Comparison of ENCODE assay signal across 17 cellular contexts in genomic region chr6:167567142-167568033, GRCh38.
DNase-seq lines count a peak whose midpoint lies in the region; ATAC-seq lines count a peak whose summit lies in the region.
"Had no signal": no experiment of that assay in that cellular context is flagged by ENCODE, and none has a peak within 500 bp of the region (broad histone marks: within the 10 kb centered on the region; RNA-seq: fewer than 3 reads in every experiment).

No MANE protein-coding gene starts in this region.

- H3K27ac Mint-ChIP-seq in CD8-positive, alpha-beta memory T cell = no peak overlapping the region

- H3K4me1 ChIP-seq in Karpas-422 (ENCODE audit: low read length) = no peaks in the 10 kb centered on the region
- no peaks in the 10 kb centered on the region for H3K4me1 ChIP-seq in CD8-positive, alpha-beta memory T cell (ENCODE audit: insufficient read depth, low read length)
- H3K4me1 ChIP-seq: BE2C, pancreas had no signal

- H3K9me2 ChIP-seq in Karpas-422 (replicated peaks; ENCODE audit: insufficient read depth, low read length) = no peaks in the 10 kb centered on the region

- no peak overlapping the region for H3K27ac ChIP-seq in Karpas-422 (ENCODE audit: low read length)
- H3K27ac ChIP-seq in CD8-positive, alpha-beta memory T cell (ENCODE audit: low read depth, low read length) = no peak overlapping the region
- H3K27ac ChIP-seq: pancreas, tibial artery had no signal

- H3K27me3 ChIP-seq in Karpas-422 (ENCODE audit: low read length) = no peaks in the 10 kb centered on the region
- H3K27me3 ChIP-seq in CD8-positive, alpha-beta memory T cell (ENCODE audit: insufficient read depth, low read length, poor library complexity, severe bottlenecking) = no peaks in the 10 kb centered on the region
- H3K27me3 ChIP-seq: BE2C, pancreas, tibial artery had no signal

- H3K4me3 Mint-ChIP-seq in CD8-positive, alpha-beta memory T cell = no peak overlapping the region

- no peak overlapping the region for H3K9ac ChIP-seq in Karpas-422 (ENCODE audit: low read length)

- peaks cover 0 to 2% of the 10 kb centered on the region in 2 donors for H3K27me3 Mint-ChIP-seq in CD8-positive, alpha-beta memory T cell

- no peaks in the 10 kb centered on the region for H3K36me3 ChIP-seq in Karpas-422 (ENCODE audit: insufficient read depth, low read length)
- no peaks in the 10 kb centered on the region for H3K36me3 ChIP-seq in CD8-positive, alpha-beta memory T cell (ENCODE audit: insufficient read depth, low read length)
- H3K36me3 ChIP-seq: BE2C, pancreas, tibial artery had no signal

- no peak overlapping the region for H2AFZ ChIP-seq in Karpas-422 (ENCODE audit: low read length)

- H3K36me3 Mint-ChIP-seq in CD8-positive, alpha-beta memory T cell = peaks cover 0 to 3% (median 0%) of the 10 kb centered on the region in 3 donors

- DNase-seq in RPMI7951 (ENCODE audit: low read depth) = peak; percentile 68
- DNase-seq in Right ventricle myocardium inferior (ENCODE audit: missing footprints) = peak; percentile 85
- peak; percentile 64 for DNase-seq in mucosa of gallbladder (ENCODE audit: low spot score)
- DNase-seq in ureter (ENCODE audit: low spot score) = peak; percentile 46
- no peak for DNase-seq in Karpas-422
- DNase-seq in CD8-positive, alpha-beta memory T cell = no peak
- DNase-seq: activated CD4-positive, alpha-beta T cell treated with anti-CD3 and anti-CD28 coated beads for 1 hour; activated T-cell treated with anti-CD3 and anti-CD28 coated beads for 4 hours; BE2C; DMS79; erythroblast; NCI-H1105; NCI-H226; pancreas; T-helper 1 cell; tibial artery had no signal

- H3K79me2 ChIP-seq in Karpas-422 (ENCODE audit: low read length) = no peaks in the 10 kb centered on the region

- no peak overlapping the region for H3K4me3 ChIP-seq in Karpas-422 (ENCODE audit: low read length)
- no peak overlapping the region for H3K4me3 ChIP-seq in CD8-positive, alpha-beta memory T cell (ENCODE audit: low read length)
- H3K4me3 ChIP-seq: pancreas, tibial artery had no signal

- POLR2A ChIA-PET in CD8-positive, alpha-beta memory T cell (lab: Charles Lee) = no interaction called here

- H4K20me1 ChIP-seq in Karpas-422 (ENCODE audit: insufficient read depth, low read depth, low read length) = no peaks in the 10 kb centered on the region

- intact Hi-C loops in Right ventricle myocardium inferior (cut with DNase I) = no loop called here

- CTCF ChIA-PET in CD8-positive, alpha-beta memory T cell (lab: Charles Lee) = no interaction called here

- H3K4me2 ChIP-seq in Karpas-422 (ENCODE audit: low read depth, low read length, poor library complexity, severe bottlenecking) = no peak overlapping the region

- H3K4me1 Mint-ChIP-seq in CD8-positive, alpha-beta memory T cell = no peaks in the 10 kb centered on the region

- peaks cover 0 to 4% (median 0%) of the 10 kb centered on the region in 5 donors for H3K9me3 Mint-ChIP-seq in CD8-positive, alpha-beta memory T cell

- ATAC-seq in Right ventricle myocardium inferior = peak; percentile 71
- ATAC-seq in GM19395 (IDR thresholded peaks at IDR 0.05; ENCODE audit: unreplicated experiment) = no peak

- H3K9me3 ChIP-seq in Karpas-422 (ENCODE audit: low read length) = no peaks in the 10 kb centered on the region
- no peaks in the 10 kb centered on the region for H3K9me3 ChIP-seq in CD8-positive, alpha-beta memory T cell (ENCODE audit: low read length)
- H3K9me3 ChIP-seq: BE2C, pancreas, tibial artery had no signal

Comparison
In these comparisons a context has a peak if more than half of its experiments do, and no peak if none do; other contexts are left out.
1. DNase-seq: peak in RPMI7951 (single experiment), Right ventricle myocardium inferior (single experiment), mucosa of gallbladder (single experiment) and ureter (single experiment); none in Karpas-422 (single experiment) and CD8-positive, alpha-beta memory T cell (0 of 5).